ENCODE assay signal across 8 cellular contexts in genomic region chr1:236794585-236795034, GRCh38. TPM values are rescaled to one million over a fixed set of nuclear protein-coding genes. Genes with fewer than 3 reads are reported as not detected.
DNase-seq lines count a peak whose midpoint lies in the region; FAIRE-seq and TF ChIP-seq lines count a peak whose summit lies in the region.

No MANE protein-coding gene starts in this region.

- peaks cover 25% of the 10 kb centered on the region for H3K4me1 ChIP-seq in mononuclear cell (ENCODE audit: insufficient read depth, low read length)
- peaks cover 0 to 5% of the 10 kb centered on the region in 2 donors for H3K4me1 ChIP-seq in small intestine (ENCODE audit: control insufficient read depth in 2 of 2, insufficient read depth in 1 of 2, low read depth in 1 of 2, low read length in 1 of 2)

- intact Hi-C loops in MCF 10A (cut with micrococcal nuclease): loop anchor here (5.0 kb wide), 1 partner anchor 687 kb away; no protein-coding TSS in a partner anchor

- TSS peak; percentile 77 for BruUV-seq in MCF 10A (replicated peaks; lab: Mats Ljungman, UMichigan)

- peak overlapping the region; percentile 88 for H3K27ac Mint-ChIP-seq in MCF 10A (ENCODE audit: low read depth, unreplicated experiment)

- peaks cover 19% of the 10 kb centered on the region for H3K27me3 Mint-ChIP-seq in MCF 10A (ENCODE audit: insufficient read depth, unreplicated experiment)

- CTCF ChIA-PET in MCF 10A (lab: Yijun Ruan, JAX): interaction anchor here (0.6 to 3.2 kb wide), 11 partner anchors 12 to 1182 kb away, joined by 3 to 28 read pairs (median 3); partner anchors contain the start of gene HEATR1

- TF ChIP-seq CTCF in 22Rv1 (IDR thresholded peaks at IDR 0.05) (no peak), HL-60 (IDR thresholded peaks at IDR 0.05; ENCODE audit: insufficient read depth, low read length) (no peak), MCF 10A (IDR thresholded peaks at IDR 0.05; ENCODE audit: unreplicated experiment) (no peak)

- no peaks in the 10 kb centered on the region for H3K27me3 ChIP-seq in HL-60 (ENCODE audit: insufficient read depth, poor library complexity, severe bottlenecking)
- peaks cover 6% of the 10 kb centered on the region for H3K27me3 ChIP-seq in mononuclear cell (ENCODE audit: insufficient read depth, low read length)
- no peaks in the 10 kb centered on the region for H3K27me3 ChIP-seq in small intestine (ENCODE audit: control insufficient read depth in 2 of 2, insufficient read depth in 2 of 2, low read length in 2 of 2)

- peaks cover 28% of the 10 kb centered on the region for H3K4me1 Mint-ChIP-seq in MCF 10A (ENCODE audit: insufficient read depth, unreplicated experiment)

- H3K9me3 ChIP-seq in mononuclear cell (ENCODE audit: low read depth, low read length) (no peaks in the 10 kb centered on the region), small intestine (ENCODE audit: control insufficient read depth, low read depth) (no peaks in the 10 kb centered on the region)

- no peaks in the 10 kb centered on the region for H3K36me3 ChIP-seq in small intestine (ENCODE audit: control insufficient read depth in 2 of 2, insufficient read depth in 2 of 2, low read length in 2 of 2)

- H3K4me3 ChIP-seq in HL-60 (replicated peaks; ENCODE audit: insufficient read depth, low read length) (peak overlapping the region; percentile 27), mononuclear cell (ENCODE audit: low read length) (peak overlapping the region; percentile 94), small intestine (ENCODE audit: low read depth in 1 of 2, low read length in 2 of 2) (peak overlapping the region in 1 of 2 donors; percentile 79)

- peak overlapping the region; percentile 94 for H3K27ac ChIP-seq in 22Rv1
- H3K27ac ChIP-seq in HL-60 (replicated peaks): peak overlapping the region; percentile 97
- H3K27ac ChIP-seq in small intestine (ENCODE audit: low read depth in 1 of 2, low read length in 1 of 2): peak overlapping the region in 1 of 2 donors; percentile 39

- no peak for FAIRE-seq in small intestine (lab: Jason Lieb, UNC)

- peaks cover 6% of the 10 kb centered on the region for H3K36me3 Mint-ChIP-seq in MCF 10A (ENCODE audit: insufficient read depth, unreplicated experiment)

- 6 to 12% (median 7%) methylated on average over 11 of the region's 11 CpGs for WGBS in small intestine, 3 donors

- no peaks in the 10 kb centered on the region for H3K9me3 Mint-ChIP-seq in MCF 10A (ENCODE audit: unreplicated experiment)

- no peak for DNase-seq in HL-60 (ENCODE audit: low read depth in 1 of 2, low spot score in 1 of 2)
- DNase-seq in MCF 10A (ENCODE audit: unreplicated experiment): no peak
- DNase-seq in middle frontal gyrus (ENCODE audit: extremely low spot score, low spot score): no peak
- no peak for DNase-seq in small intestine
- no peak for DNase-seq in SKM-1 (lab: John Stamatoyannopoulos, UW; ENCODE audit: unreplicated experiment)
- DNase-seq in D341Med (ENCODE audit: low spot score): no peak

- peak overlapping the region; percentile 93 for H3K4me3 Mint-ChIP-seq in MCF 10A (ENCODE audit: unreplicated experiment)

- POLR2A ChIA-PET in MCF 10A (lab: Yijun Ruan, JAX): interaction anchor here (0.5 to 5.8 kb wide), 48 partner anchors 9 to 1292 kb away, joined by 3 to 88 read pairs (median 4); partner anchors contain the start of genes HEATR1 and LGALS8

RNA-seq across cellular contexts. Expression of gene MTR, which starts 0.5 kb away (rescaled TPM):
- total RNA-seq in MCF 10A (2022) (54.6 and 59.1 TPM in 2 replicates), mononuclear cell (34.7 TPM)
- 1 to 10 TPM; 2.2 to 5.7 (median 3.4) TPM for polyA plus RNA-seq in small intestine
